13 cellular contexts compared by ENCODE assay signal in genomic region chrX:44306336-44306735, GRCh38. TPM values are rescaled to one million over a fixed set of nuclear protein-coding genes. Genes with fewer than 3 reads are reported as not detected.
DNase-seq lines count a peak whose midpoint lies in the region; ATAC-seq and TF ChIP-seq lines count a peak whose summit lies in the region.
"Had no signal": no experiment of that assay in that cellular context is flagged by ENCODE, and none has a peak within 500 bp of the region (broad histone marks: within the 10 kb centered on the region; RNA-seq: fewer than 3 reads in every experiment).

No MANE protein-coding gene starts in this region.

- TF ChIP-seq RAD21 in Ishikawa (IDR thresholded peaks at IDR 0.05; ENCODE audit: low read depth), result no peak

- H3K27me3 ChIP-seq in transverse colon (no peaks in the 10 kb centered on the region), uterus (no peaks in the 10 kb centered on the region), right cardiac atrium (ENCODE audit: control insufficient read depth, insufficient read depth) (no peaks in the 10 kb centered on the region)
- H3K27me3 ChIP-seq: cardiac muscle cell had no signal

- no peaks in the 10 kb centered on the region for H3K36me3 ChIP-seq in transverse colon
- H3K36me3 ChIP-seq in uterus, result no peaks in the 10 kb centered on the region
- H3K36me3 ChIP-seq: cardiac muscle cell had no signal

- in situ Hi-C loops in transverse colon (cut with MboI; ENCODE audit: low pct_ligation_motif_present in 1 of 4, low pct_unique_long_range_greater_than_20kb in 1 of 4, low sequenced_read_pairs in 3 of 4), result no loop called here

- 0 out of 2 replicates have a peak, but pooled peaks have one; percentile 30 for TF ChIP-seq EP300 in Ishikawa (IDR thresholded peaks at IDR 0.05; ENCODE audit: borderline replicate concordance)
- no peak for TF ChIP-seq EP300 in transverse colon (IDR thresholded peaks at IDR 0.05; ENCODE audit: low read depth)

- no peak for TF ChIP-seq CTCF in epithelial cell of esophagus (IDR thresholded peaks at IDR 0.05; ENCODE audit: insufficient read depth, low read depth, low read length, missing control alignments)
- no peak for TF ChIP-seq CTCF in transverse colon (IDR thresholded peaks at IDR 0.05)
- no peak for TF ChIP-seq CTCF in uterus (IDR thresholded peaks at IDR 0.05)

- no peak for ATAC-seq in right cardiac atrium

- TF ChIP-seq POLR2A in transverse colon (IDR thresholded peaks at IDR 0.05), result no peak
- TF ChIP-seq POLR2A in uterus (IDR thresholded peaks at IDR 0.05), result no peak

- H3K9me3 ChIP-seq in transverse colon (no peaks in the 10 kb centered on the region), uterus (no peaks in the 10 kb centered on the region), right cardiac atrium (ENCODE audit: control insufficient read depth, low read length) (no peaks in the 10 kb centered on the region)

- DNase-seq in NCI-H446 (lab: John Stamatoyannopoulos, UW), result peak; percentile 37 to 64
- DNase-seq in epithelial cell of esophagus (ENCODE audit: low read depth), result peak; percentile 90
- peak; percentile 26 for DNase-seq in transverse colon
- DNase-seq in uterus, result no peak
- no peak for DNase-seq in right cardiac atrium
- no peak for DNase-seq in medulla oblongata (ENCODE audit: extremely low spot score)
- DNase-seq: activated CD4-positive, CD25-positive, alpha-beta regulatory T cell treated with anti-CD3 and anti-CD28 coated beads, Interleukin-2, amount 50 U/mL, for 72 hours; COR-L47; HCEC 1CT; NCI-H526 had no signal

- H3K4me3 ChIP-seq in epithelial cell of esophagus (ENCODE audit: low read length) (no peak overlapping the region), transverse colon (no peak overlapping the region), uterus (no peak overlapping the region), right cardiac atrium (ENCODE audit: low read length) (no peak overlapping the region)
- H3K4me3 ChIP-seq: cardiac muscle cell had no signal

- intact Hi-C loops in transverse colon (cut with DNase I; ENCODE audit: low total_unique reads) (no loop called here), uterus (cut with DNase I; ENCODE audit: low total_unique reads) (no loop called here), right cardiac atrium (cut with DNase I) (no loop called here)

- 50% methylated on average over 5 of the region's 5 CpGs; no CpG with 5 or more reads in 1 of the 2 donors for WGBS in transverse colon (ENCODE audit: low coverage in 1 of 2), 2 donors
- 77% methylated on average over 5 of the region's 5 CpGs for WGBS in right cardiac atrium

- no peaks in the 10 kb centered on the region for H3K4me1 ChIP-seq in transverse colon
- no peaks in the 10 kb centered on the region for H3K4me1 ChIP-seq in uterus
- H3K4me1 ChIP-seq in right cardiac atrium (ENCODE audit: control insufficient read depth, insufficient read depth, low read length), result no peaks in the 10 kb centered on the region

- no peak overlapping the region for H3K27ac ChIP-seq in transverse colon
- no peak overlapping the region for H3K27ac ChIP-seq in uterus
- H3K27ac ChIP-seq in right cardiac atrium (ENCODE audit: low read length), result no peak overlapping the region
- H3K27ac ChIP-seq: cardiac muscle cell had no signal

TF ChIP-seq in Ishikawa, 13 proteins besides CTCF, POLR2A, EP300 and RAD21:
- TF ChIP-seq CREB1 (IDR thresholded peaks at IDR 0.05; ENCODE audit: low read depth) (no peak), NFIC (IDR thresholded peaks at IDR 0.05) (peak; percentile 55; the same call in 1 of the 2 replicates), TAF1 (IDR thresholded peaks at IDR 0.05; ENCODE audit: low read depth) (no peak), USF1 (IDR thresholded peaks at IDR 0.05) (peak; percentile 61), EGR1 (IDR thresholded peaks at IDR 0.05) (no peak), ZBTB7A (IDR thresholded peaks at IDR 0.05; ENCODE audit: low read depth) (no peak), TCF12 (IDR thresholded peaks at IDR 0.05; ENCODE audit: low read depth) (no peak), MAX (IDR thresholded peaks at IDR 0.05) (no peak)

RNA-seq across cellular contexts. Expression of gene EFHC2, which starts 37.1 kb away (rescaled TPM):
- total RNA-seq in transverse colon (1 to 10 TPM in 2 of 4 donors, not detected in 2; 1.6 TPM), uterus (1 to 10 TPM in 3 of 4 donors, under 1 TPM in 1; 0.59 to 6.4 (median 4.1) TPM), right cardiac atrium (1 to 10 TPM; 5.9 to 9.5 (median 6.6) TPM)
- 4.7 TPM for polyA plus RNA-seq in right cardiac atrium
- total RNA-seq: activated T-helper 1 cell treated with anti-CD3 and anti-CD28 coated beads, Interleukin-12 subunit alpha, Interleukin-12 subunit beta, Interleukin-2, Interleukin-4 antibody, amounts not matched to agents 30 ng/mL and 10 ng/mL and 1 ng/mL, durations not matched to agents 14 hours and 24 hours and 36 hours had no signal

Comparison
In these comparisons a context has a peak if more than half of its experiments do, and no peak if none do; other contexts are left out.
1. DNase-seq: peak in NCI-H446 (2 of 2), epithelial cell of esophagus (single experiment) and transverse colon (single experiment); none in uterus (0 of 2), right cardiac atrium (0 of 3) and medulla oblongata (single experiment).